ENCODE assay signal across 8 cellular contexts in genomic region chr16:29848420-29849297, GRCh38. TPM values are rescaled to one million over a fixed set of nuclear protein-coding genes. Genes with fewer than 3 reads are reported as not detected.
DNase-seq lines count a peak whose midpoint lies in the region; ATAC-seq and TF ChIP-seq lines count a peak whose summit lies in the region.

No MANE protein-coding gene starts in this region.

- peaks cover 5% of the 10 kb centered on the region for H3K4me1 Mint-ChIP-seq in activated T-helper 2 cell treated with anti-CD3 and anti-CD28 coated beads, Interferon-gamma antibody, Interleukin-2, Interleukin-4, amounts not matched to agents 10 μg/mL and 5 μg/mL and 100 μg/mL, durations not matched to agents 14 hours and 24 hours and 36 hours (ENCODE audit: low read depth)

- peaks cover 19% of the 10 kb centered on the region for H3K4me1 ChIP-seq in testis

- no peak overlapping the region for H3K4me3 ChIP-seq in foreskin fibroblast (ENCODE audit: low read depth in 1 of 2, low read length in 2 of 2)
- no peak overlapping the region for H3K4me3 ChIP-seq in testis

- 48 to 67% methylated on average over 6 to 14 of the region's 15 CpGs for WGBS in testis, 2 donors

- DNase-seq in COLO829 (ENCODE audit: low spot score) (peak; percentile 67), foreskin fibroblast (peak; percentile 53 to 82), omental fat pad (ENCODE audit: low spot score) (peak; percentile 43), testis (peak; percentile 78), middle frontal gyrus (ENCODE audit: extremely low spot score, low spot score) (no peak)
- peak; percentile 68 for DNase-seq in activated T-helper 2 cell treated with anti-CD3 and anti-CD28 coated beads, Interferon-gamma antibody, Interleukin-2, Interleukin-4, amounts not matched to agents 10 μg/mL and 5 μg/mL and 100 μg/mL, durations not matched to agents 14 hours and 24 hours and 36 hours (ENCODE audit: low spot score)

- 0 out of 2 replicates have a peak, but pooled peaks have one; percentile 19 for TF ChIP-seq POLR2A in Raji (IDR thresholded peaks at IDR 0.05; ENCODE audit: insufficient read depth, low read depth, low read length)
- TF ChIP-seq POLR2A in testis (IDR thresholded peaks at IDR 0.05), result no peak

- no peak overlapping the region for H3K4me3 Mint-ChIP-seq in activated T-helper 2 cell treated with anti-CD3 and anti-CD28 coated beads, Interferon-gamma antibody, Interleukin-2, Interleukin-4, amounts not matched to agents 10 μg/mL and 5 μg/mL and 100 μg/mL, durations not matched to agents 14 hours and 24 hours and 36 hours (ENCODE audit: low read depth)

- H3K9me3 Mint-ChIP-seq in activated T-helper 2 cell treated with anti-CD3 and anti-CD28 coated beads, Interferon-gamma antibody, Interleukin-2, Interleukin-4, amounts not matched to agents 10 μg/mL and 5 μg/mL and 100 μg/mL, durations not matched to agents 14 hours and 24 hours and 36 hours, result no peaks in the 10 kb centered on the region

- no peaks in the 10 kb centered on the region for H3K27me3 Mint-ChIP-seq in activated T-helper 2 cell treated with anti-CD3 and anti-CD28 coated beads, Interferon-gamma antibody, Interleukin-2, Interleukin-4, amounts not matched to agents 10 μg/mL and 5 μg/mL and 100 μg/mL, durations not matched to agents 14 hours and 24 hours and 36 hours (ENCODE audit: low read depth)

- ATAC-seq in HG03135 (IDR thresholded peaks at IDR 0.05; ENCODE audit: unreplicated experiment) (peak; percentile 55), omental fat pad (ENCODE audit: low FRiP score) (peak; percentile 46)

- peaks cover 41% of the 10 kb centered on the region for H3K36me3 Mint-ChIP-seq in activated T-helper 2 cell treated with anti-CD3 and anti-CD28 coated beads, Interferon-gamma antibody, Interleukin-2, Interleukin-4, amounts not matched to agents 10 μg/mL and 5 μg/mL and 100 μg/mL, durations not matched to agents 14 hours and 24 hours and 36 hours (ENCODE audit: low read depth)

- no peaks in the 10 kb centered on the region for H3K9me3 ChIP-seq in testis

- intact Hi-C loops in activated T-helper 2 cell treated with anti-CD3 and anti-CD28 coated beads, Interferon-gamma antibody, Interleukin-2, Interleukin-4, amounts not matched to agents 10 μg/mL and 5 μg/mL and 100 μg/mL, durations not matched to agents 14 hours and 24 hours and 36 hours (cut with micrococcal nuclease), result no loop called here
- intact Hi-C loops in testis (cut with DNase I; ENCODE audit: low total_unique reads), result no loop called here

- TF ChIP-seq CTCF in foreskin fibroblast (IDR thresholded peaks at IDR 0.05; ENCODE audit: low read depth, low read length) (peak; percentile 95), omental fat pad (IDR thresholded peaks at IDR 0.05) (peak in 1 of 3 donors; percentile 30), testis (IDR thresholded peaks at IDR 0.05) (peak; percentile 72 to 81 (median 75))

- H3K27ac Mint-ChIP-seq in activated T-helper 2 cell treated with anti-CD3 and anti-CD28 coated beads, Interferon-gamma antibody, Interleukin-2, Interleukin-4, amounts not matched to agents 10 μg/mL and 5 μg/mL and 100 μg/mL, durations not matched to agents 14 hours and 24 hours and 36 hours, result no peak overlapping the region

- H3K27me3 ChIP-seq in testis, result no peaks in the 10 kb centered on the region

- H3K36me3 ChIP-seq in testis (ENCODE audit: low read depth, missing control alignments), result no peaks in the 10 kb centered on the region

- no peak overlapping the region for H3K27ac ChIP-seq in testis

RNA-seq across cellular contexts. Expression of gene CDIPT, which starts 14.4 kb away (rescaled TPM):
- 64.2 and 66.6 TPM in 2 replicates for total RNA-seq in activated T-helper 2 cell treated with anti-CD3 and anti-CD28 coated beads, Interferon-gamma antibody, Interleukin-2, Interleukin-4, amounts not matched to agents 10 μg/mL and 5 μg/mL and 100 μg/mL, durations not matched to agents 14 hours and 24 hours and 36 hours
- 100 to 1,000 TPM; 101 to 156 (median 104) TPM for total RNA-seq in omental fat pad
- total RNA-seq in testis, result 100 to 1,000 TPM in 1 of 2 donors, 10 to 100 TPM in 1; 90.3 to 100 TPM
- polyA plus RNA-seq in testis (ENCODE audit: insufficient read depth, low read depth, low replicate concordance), result 68.7 TPM

RNA-seq across cellular contexts. Expression of gene MVP, which starts 28.4 kb away (rescaled TPM):
- 130 and 135 TPM in 2 replicates for total RNA-seq in activated T-helper 2 cell treated with anti-CD3 and anti-CD28 coated beads, Interferon-gamma antibody, Interleukin-2, Interleukin-4, amounts not matched to agents 10 μg/mL and 5 μg/mL and 100 μg/mL, durations not matched to agents 14 hours and 24 hours and 36 hours
- total RNA-seq in omental fat pad, result 100 to 1,000 TPM; 101 to 151 (median 129) TPM
- 100 to 1,000 TPM; 147 to 224 TPM for total RNA-seq in testis
- 119 TPM for polyA plus RNA-seq in testis (ENCODE audit: insufficient read depth, low read depth, low replicate concordance)

RNA-seq across cellular contexts. Expression of gene PAGR1, which starts 32.7 kb away (rescaled TPM):
- total RNA-seq in activated T-helper 2 cell treated with anti-CD3 and anti-CD28 coated beads, Interferon-gamma antibody, Interleukin-2, Interleukin-4, amounts not matched to agents 10 μg/mL and 5 μg/mL and 100 μg/mL, durations not matched to agents 14 hours and 24 hours and 36 hours, result 27.6 and 29.5 TPM in 2 replicates
- 10 to 100 TPM; 15.6 to 32.9 (median 20.6) TPM for total RNA-seq in omental fat pad
- 10 to 100 TPM; 53.0 to 68.4 TPM for total RNA-seq in testis
- polyA plus RNA-seq in testis (ENCODE audit: insufficient read depth, low read depth, low replicate concordance), result 36.1 TPM

RNA-seq across cellular contexts. Expression of gene PRRT2, which starts 36.7 kb away (rescaled TPM):
- 1.8 and 2.0 TPM in 2 replicates for total RNA-seq in activated T-helper 2 cell treated with anti-CD3 and anti-CD28 coated beads, Interferon-gamma antibody, Interleukin-2, Interleukin-4, amounts not matched to agents 10 μg/mL and 5 μg/mL and 100 μg/mL, durations not matched to agents 14 hours and 24 hours and 36 hours
- 1 to 10 TPM in 2 of 4 donors, under 1 TPM in 2; 0.28 to 9.8 (median 1.0) TPM for total RNA-seq in omental fat pad
- total RNA-seq in testis, result 10 to 100 TPM; 13.3 to 18.0 TPM
- polyA plus RNA-seq in testis (ENCODE audit: insufficient read depth, low read depth, low replicate concordance), result 8.0 TPM

RNA-seq across cellular contexts. Expression of gene MAZ, which starts 42.3 kb away (rescaled TPM):
- total RNA-seq in activated T-helper 2 cell treated with anti-CD3 and anti-CD28 coated beads, Interferon-gamma antibody, Interleukin-2, Interleukin-4, amounts not matched to agents 10 μg/mL and 5 μg/mL and 100 μg/mL, durations not matched to agents 14 hours and 24 hours and 36 hours, result 387 and 388 TPM in 2 replicates
- total RNA-seq in omental fat pad (10 to 100 TPM; 38.0 to 76.9 (median 57.7) TPM), testis (100 to 1,000 TPM; 173 to 186 TPM)
- 217 TPM for polyA plus RNA-seq in testis (ENCODE audit: insufficient read depth, low read depth, low replicate concordance)
